In genomic region chr17:47707056-47707791, GRCh38 we compare ENCODE assay signal across 9 cellular contexts. TPM values are rescaled to one million over a fixed set of nuclear protein-coding genes. Genes with fewer than 3 reads are reported as not detected.
DNase-seq lines count a peak whose midpoint lies in the region; ATAC-seq and TF ChIP-seq lines count a peak whose summit lies in the region.
"Had no signal": no experiment of that assay in that cellular context is flagged by ENCODE, and none has a peak within 500 bp of the region (broad histone marks: within the 10 kb centered on the region; RNA-seq: fewer than 3 reads in every experiment).

No MANE protein-coding gene starts in this region.

- peak overlapping the region; percentile 79 for H3K4me3 Mint-ChIP-seq in activated CD4-positive, alpha-beta T cell treated with anti-CD3 and anti-CD28 coated beads, Interleukin-2, amount 10 ng/mL, durations not matched to agents 24 days and 14 days

- H3K36me3 Mint-ChIP-seq in activated CD4-positive, alpha-beta T cell treated with anti-CD3 and anti-CD28 coated beads, Interleukin-2, amount 10 ng/mL, durations not matched to agents 24 days and 14 days (ENCODE audit: low read depth), result peaks cover 13% of the 10 kb centered on the region

- no peaks in the 10 kb centered on the region for H3K9me3 Mint-ChIP-seq in activated CD4-positive, alpha-beta T cell treated with anti-CD3 and anti-CD28 coated beads, Interleukin-2, amount 10 ng/mL, durations not matched to agents 24 days and 14 days

- H3K27ac ChIP-seq in SJCRH30 (peak overlapping the region; percentile 97), heart left ventricle (peak overlapping the region in 8 of 12 donors; percentile 13 to 67 (median 41)), spleen (peak overlapping the region in 5 of 8 donors; percentile 27 to 85 (median 50))
- H3K27ac ChIP-seq: A549 had no signal

- H3K27me3 Mint-ChIP-seq in activated CD4-positive, alpha-beta T cell treated with anti-CD3 and anti-CD28 coated beads, Interleukin-2, amount 10 ng/mL, durations not matched to agents 24 days and 14 days, result no peaks in the 10 kb centered on the region

- TF ChIP-seq POLR2A in heart left ventricle (IDR thresholded peaks at IDR 0.05) (no peak), spleen (IDR thresholded peaks at IDR 0.05) (no peak)

- DNase-seq in activated CD4-positive, alpha-beta T cell treated with anti-CD3 and anti-CD28 coated beads, Interleukin-2, amount 10 ng/mL, durations not matched to agents 24 days and 14 days, result no peak
- DNase-seq in activated CD4-positive, alpha-beta T cell treated with anti-CD3 and anti-CD28 coated beads, Interleukin-2, amount 50 U/mL, for 48 hours, result no peak
- peak; percentile 95 to 98 for DNase-seq in SJCRH30
- DNase-seq in heart left ventricle, result peak in 2 of 5 donors; percentile 25 to 44
- DNase-seq in spleen, result peak; percentile 52
- DNase-seq in NCI-H774 (lab: John Stamatoyannopoulos, UW), result no peak
- no peak for DNase-seq in NCI-H1930 (lab: John Stamatoyannopoulos, UW)
- DNase-seq in NCI-H2171 (lab: John Stamatoyannopoulos, UW), result no peak

- H3K4me1 ChIP-seq in SJCRH30, result peaks cover 23% of the 10 kb centered on the region
- H3K4me1 ChIP-seq in heart left ventricle, result peaks cover 0 to 65% (median 24%) of the 10 kb centered on the region in 12 donors
- peaks cover 45 to 73% (median 64%) of the 10 kb centered on the region in 6 donors for H3K4me1 ChIP-seq in spleen
- H3K4me1 ChIP-seq: A549 had no signal

- H3K4me3 ChIP-seq in SJCRH30, result no peak overlapping the region
- H3K4me3 ChIP-seq in heart left ventricle, result no peak overlapping the region
- no peak overlapping the region for H3K4me3 ChIP-seq in spleen
- H3K4me3 ChIP-seq: A549 had no signal

- TF ChIP-seq CTCF in heart left ventricle (IDR thresholded peaks at IDR 0.05) (no peak), spleen (IDR thresholded peaks at IDR 0.05 in 8 of 11, conservative IDR thresholded peaks at IDR 0.05 in 3 of 11) (no peak)

- peak in 1 of 4 donors; percentile 5 for ATAC-seq in heart left ventricle

- H3K36me3 ChIP-seq in SJCRH30 (no peaks in the 10 kb centered on the region), heart left ventricle (peaks cover 0 to 26% (median 19%) of the 10 kb centered on the region in 9 donors), spleen (peaks cover 0 to 53% (median 26%) of the 10 kb centered on the region in 6 donors)

- 64 to 70% (median 66%) methylated on average over 4 of the region's 4 CpGs for WGBS in heart left ventricle, 4 donors
- 69 to 75% (median 74%) methylated on average over 4 of the region's 4 CpGs for WGBS in spleen, 5 donors

- intact Hi-C loops in activated CD4-positive, alpha-beta T cell treated with anti-CD3 and anti-CD28 coated beads, Interleukin-2, amount 10 ng/mL, durations not matched to agents 24 days and 14 days (cut with micrococcal nuclease), result no loop called here
- intact Hi-C loops in heart left ventricle (cut with DNase I), result loop anchor here in 2 of 10 donors (10.0 kb wide), 2 partner anchors 78 to 88 kb away; no protein-coding TSS in a partner anchor
- intact Hi-C loops in spleen (cut with DNase I; ENCODE audit: low total_unique reads), result no loop called here

- H3K27ac Mint-ChIP-seq in activated CD4-positive, alpha-beta T cell treated with anti-CD3 and anti-CD28 coated beads, Interleukin-2, amount 10 ng/mL, durations not matched to agents 24 days and 14 days, result peak overlapping the region; percentile 98

- H3K27me3 ChIP-seq in SJCRH30 (no peaks in the 10 kb centered on the region), heart left ventricle (no peaks in the 10 kb centered on the region), spleen (replicated peaks in 1 of 7) (no peaks in the 10 kb centered on the region)

- H3K9me3 ChIP-seq in SJCRH30 (replicated peaks) (no peaks in the 10 kb centered on the region), heart left ventricle (no peaks in the 10 kb centered on the region), spleen (no peaks in the 10 kb centered on the region)
- H3K9me3 ChIP-seq: A549 had no signal

- H3K4me1 Mint-ChIP-seq in activated CD4-positive, alpha-beta T cell treated with anti-CD3 and anti-CD28 coated beads, Interleukin-2, amount 10 ng/mL, durations not matched to agents 24 days and 14 days, result peaks cover 69% of the 10 kb centered on the region

RNA-seq across cellular contexts. Expression of gene TBKBP1, which starts 13.3 kb away (rescaled TPM):
- 9.3 and 10.9 TPM in 2 replicates for total RNA-seq in activated CD4-positive, alpha-beta T cell treated with anti-CD3 and anti-CD28 coated beads, Interleukin-2, amount 10 ng/mL, durations not matched to agents 24 days and 14 days
- 14.4 and 15.6 TPM in 2 replicates for total RNA-seq in SJCRH30 (2014; rRNA removed; shearing (Covaris generic))
- total RNA-seq in heart left ventricle (10 to 100 TPM; 11.3 to 24.8 (median 12.0) TPM), spleen (10 to 100 TPM; 11.6 to 28.0 (median 19.6) TPM)
- polyA plus RNA-seq in heart left ventricle (10 to 100 TPM; 14.8 to 23.8 TPM), spleen (10 to 100 TPM in 2 of 3 donors, 1 to 10 TPM in 1; 3.8 to 25.7 (median 10.2) TPM)

RNA-seq across cellular contexts. Expression of gene TBX21, which starts 25.8 kb away (rescaled TPM):
- 63.0 and 66.4 TPM in 2 replicates for total RNA-seq in activated CD4-positive, alpha-beta T cell treated with anti-CD3 and anti-CD28 coated beads, Interleukin-2, amount 10 ng/mL, durations not matched to agents 24 days and 14 days
- total RNA-seq in SJCRH30 (2014; rRNA removed; shearing (Covaris generic)), result not detected in 2 replicates
- total RNA-seq in heart left ventricle, result 1 to 10 TPM in 1 of 9 donors, under 1 TPM in 6, not detected in 2; 0.09 to 3.2 (median 0.28) TPM
- under 1 TPM; 0.07 to 0.15 TPM for polyA plus RNA-seq in heart left ventricle
- 10 to 100 TPM; 10.4 to 21.7 (median 12.2) TPM for total RNA-seq in spleen
- 1 to 10 TPM; 2.6 to 8.3 (median 3.8) TPM for polyA plus RNA-seq in spleen
- polyA plus RNA-seq: A549 had no signal

RNA-seq across cellular contexts. Expression of gene KPNB1, which starts 57.5 kb away (rescaled TPM):
- 727 and 736 TPM in 2 replicates for total RNA-seq in activated CD4-positive, alpha-beta T cell treated with anti-CD3 and anti-CD28 coated beads, Interleukin-2, amount 10 ng/mL, durations not matched to agents 24 days and 14 days
- 530 and 537 TPM in 2 replicates for total RNA-seq in SJCRH30 (2014; rRNA removed; shearing (Covaris generic))
- total RNA-seq in heart left ventricle (100 to 1,000 TPM; 118 to 236 (median 192) TPM), spleen (100 to 1,000 TPM; 232 to 331 (median 259) TPM)
- polyA plus RNA-seq in heart left ventricle (100 to 1,000 TPM in 1 of 2 donors, 10 to 100 TPM in 1; 30.7 to 136 TPM), spleen (10 to 100 TPM; 37.0 to 56.7 (median 49.0) TPM)

Comparison
In these comparisons a context has a peak if more than half of its experiments do, and no peak if none do; other contexts are left out.
1. DNase-seq: peak in SJCRH30 (2 of 2) and spleen (single experiment); none in activated CD4-positive, alpha-beta T cell treated with anti-CD3 and anti-CD28 coated beads, Interleukin-2, amount 10 ng/mL, durations not matched to agents 24 days and 14 days (single experiment), activated CD4-positive, alpha-beta T cell treated with anti-CD3 and anti-CD28 coated beads, Interleukin-2, amount 50 U/mL, for 48 hours (0 of 2), NCI-H774 (single experiment), NCI-H1930 (0 of 2) and NCI-H2171 (single experiment).
2. H3K27ac ChIP-seq: peak in every context shown above with its lines; median percentile 97 in SJCRH30; 50 in spleen; 41 in heart left ventricle.